ENCODE assay signal across 8 cellular contexts in genomic region chr15:74889882-74890768, GRCh38. TPM values are rescaled to one million over a fixed set of nuclear protein-coding genes. Genes with fewer than 3 reads are reported as not detected.
A peak's percentile ranks its signal among the peaks of the same experiment; 100 is the strongest.
DNase-seq lines count a peak whose midpoint lies in the region; TF ChIP-seq lines count a peak whose summit lies in the region.

MPI (plus strand) TSS chr15:74890042; CDS start chr15:74890074, 32 bp downstream.

- H4K91ac ChIP-seq in trophoblast cell (ENCODE audit: low read depth, low read length) = peak within 1 kb of the TSS; percentile 86

- peak within 1 kb of the TSS; percentile 94 for H3K14ac ChIP-seq in trophoblast cell (ENCODE audit: low read length)

- peak within 1 kb of the TSS; percentile 91 for H3K4me3 Mint-ChIP-seq in HFFc6

- H3K27ac ChIP-seq in cardiac muscle cell (peak within 1 kb of the TSS; percentile 25), trophoblast cell (ENCODE audit: low read depth, low read length) (peak within 1 kb of the TSS; percentile 34), tibial artery (peak within 1 kb of the TSS; percentile 91 to 92)

- peaks cover 29% of the 10 kb centered on the region for H3K4me1 Mint-ChIP-seq in HFFc6 (ENCODE audit: low read depth)

- no peak within 1 kb of the TSS for H3K23ac ChIP-seq in trophoblast cell (ENCODE audit: low read length)

- H3K4me1 ChIP-seq in adipocyte (ENCODE audit: control insufficient read depth, insufficient read depth, low read length) (peaks cover 18% of the 10 kb centered on the region), cardiac muscle cell (ENCODE audit: low read depth) (peaks cover 14% of the 10 kb centered on the region), trophoblast cell (ENCODE audit: control insufficient read depth in 1 of 2, insufficient read depth in 2 of 2, low read length in 2 of 2) (peaks cover 7 to 11% of the 10 kb centered on the region in 2 experiments), tibial artery (peaks cover 0 to 19% (median 16%) of the 10 kb centered on the region in 4 donors)

- H4K12ac ChIP-seq in trophoblast cell (ENCODE audit: low read depth, low read length) = peak within 1 kb of the TSS; percentile 92

- H3K9ac ChIP-seq in adipocyte (ENCODE audit: low read length) (peak within 1 kb of the TSS; percentile 92), trophoblast cell (ENCODE audit: low read length) (peak within 1 kb of the TSS; percentile 92)

- H3K9me3 ChIP-seq in adipocyte (ENCODE audit: control insufficient read depth, low read length) = no peaks in the 10 kb centered on the region
- no peaks in the 10 kb centered on the region for H3K9me3 ChIP-seq in cardiac muscle cell (ENCODE audit: low read depth)
- no peaks in the 10 kb centered on the region for H3K9me3 ChIP-seq in trophoblast cell (ENCODE audit: insufficient read depth, low read depth, low read length)
- H3K9me3 ChIP-seq in tibial artery = no peaks in the 10 kb centered on the region

- H3K4me3 ChIP-seq in adipocyte (ENCODE audit: low read length) (peak within 1 kb of the TSS; percentile 92), cardiac muscle cell (peak within 1 kb of the TSS; percentile 56), trophoblast cell (ENCODE audit: low read depth, low read length) (peak within 1 kb of the TSS; percentile 88), tibial artery (peak within 1 kb of the TSS; percentile 85 to 99)

- peak within 1 kb of the TSS; percentile 69 for H3K27ac Mint-ChIP-seq in HFFc6

- peak within 1 kb of the TSS; percentile 51 for H2AK5ac ChIP-seq in trophoblast cell (ENCODE audit: low read length)

- H3K27me3 ChIP-seq in adipocyte (replicated peaks; ENCODE audit: control insufficient read depth, insufficient read depth, low read length) (no peaks in the 10 kb centered on the region), cardiac muscle cell (no peaks in the 10 kb centered on the region), trophoblast cell (ENCODE audit: insufficient read depth, low read length) (no peaks in the 10 kb centered on the region), tibial artery (no peaks in the 10 kb centered on the region)

- H3K79me2 ChIP-seq in trophoblast cell (ENCODE audit: control insufficient read depth, insufficient read depth, low read length, poor library complexity) = peaks cover 5% of the 10 kb centered on the region

- peak within 1 kb of the TSS; percentile 96 for H4K8ac ChIP-seq in trophoblast cell (ENCODE audit: low read depth, low read length)

- no peaks in the 10 kb centered on the region for H3K9me3 Mint-ChIP-seq in HFFc6

- TF ChIP-seq CTCF in GM10248 (IDR thresholded peaks at IDR 0.05; ENCODE audit: control extremely low read depth, extremely low read depth, low read depth, missing control alignments) = no peak
- no peak; the same call in 1 of the 2 replicates for TF ChIP-seq CTCF in HFFc6 (IDR thresholded peaks at IDR 0.05)
- no peak for TF ChIP-seq CTCF in cardiac muscle cell (IDR thresholded peaks at IDR 0.05; ENCODE audit: low read depth, low read length)
- TF ChIP-seq CTCF in tibial artery (IDR thresholded peaks at IDR 0.05) = peak; percentile 27 to 62

- H2BK5ac ChIP-seq in trophoblast cell (ENCODE audit: low read depth, low read length, poor library complexity) = peak within 1 kb of the TSS; percentile 59

- no CpG with 5 or more reads among the region's 48 CpGs for WGBS in trophoblast cell (ENCODE audit: extremely low coverage, insufficient coverage, insufficient read length)

- peaks cover 5% of the 10 kb centered on the region for H3K79me1 ChIP-seq in trophoblast cell (ENCODE audit: low read length)

- peaks cover 13% of the 10 kb centered on the region; the same call in 1 of the 2 replicates for H3K36me3 Mint-ChIP-seq in HFFc6 (ENCODE audit: low read depth)

- POLR2A ChIA-PET in GM10248 (lab: Yijun Ruan, JAX) = interaction anchor here (1.3 kb wide), 1 partner anchor 20 kb away, joined by 8 read pairs; no protein-coding TSS in a partner anchor

- H3K18ac ChIP-seq in trophoblast cell (ENCODE audit: low read length) = peak within 1 kb of the TSS; percentile 92

- intact Hi-C loops in tibial artery (cut with DNase I; ENCODE audit: low total_unique reads) = loop anchor here (10.0 kb wide), 1 partner anchor 55 kb away; no protein-coding TSS in a partner anchor

- H3K4ac ChIP-seq in trophoblast cell (ENCODE audit: low read depth, low read length) = peak within 1 kb of the TSS; percentile 49

- H2BK12ac ChIP-seq in trophoblast cell (ENCODE audit: low read length) = peak within 1 kb of the TSS; percentile 5

- H3K27me3 Mint-ChIP-seq in HFFc6 (ENCODE audit: insufficient read depth) = peaks cover 2% of the 10 kb centered on the region; the same call in 1 of the 2 replicates

- CTCF ChIA-PET in GM10248 (lab: Yijun Ruan, JAX) = interaction anchor here (1.0 to 6.3 kb wide), 4 partner anchors 11 to 259 kb away, joined by 3 to 101 read pairs (median 3); no protein-coding TSS in a partner anchor

- H3K4me2 ChIP-seq in trophoblast cell (ENCODE audit: low read length) = peak within 1 kb of the TSS; percentile 89

- H2BK120ac ChIP-seq in trophoblast cell (ENCODE audit: insufficient read depth, low read length, poor library complexity) = peak within 1 kb of the TSS; percentile 74

- DNase-seq in GM10248 (ENCODE audit: extremely low spot score) (peak; percentile 96), HFFc6 (peak; percentile 72), NCI-H1105 treated with DMSO at 0.1 percent for 48 hours (lab: John Stamatoyannopoulos, UW) (peak; percentile 64), T-helper 1 cell (peak; percentile 64 to 83 (median 79)), adipocyte (ENCODE audit: low read depth) (peak; percentile 95), cardiac muscle cell (ENCODE audit: low read depth in 1 of 2, low spot score in 1 of 2) (peak; percentile 83 to 92), trophoblast cell (peak; percentile 92 to 96), tibial artery (peak; percentile 85 to 90)

- H2AFZ ChIP-seq in trophoblast cell (ENCODE audit: insufficient read depth, low read length, poor library complexity) = peak within 1 kb of the TSS; percentile 94

- peaks cover 15% of the 10 kb centered on the region for H3K36me3 ChIP-seq in adipocyte (ENCODE audit: control insufficient read depth, insufficient read depth, low read length, severe bottlenecking)
- peaks cover 5% of the 10 kb centered on the region for H3K36me3 ChIP-seq in cardiac muscle cell
- peaks cover 19 to 23% of the 10 kb centered on the region in 2 experiments for H3K36me3 ChIP-seq in trophoblast cell (ENCODE audit: control insufficient read depth in 1 of 2, insufficient read depth in 2 of 2, low read length in 2 of 2)
- H3K36me3 ChIP-seq in tibial artery = peaks cover 0 to 17% (median 13%) of the 10 kb centered on the region in 3 donors

RNA-seq across cellular contexts. Expression of gene MPI, which starts in this region (rescaled TPM):
- 10 to 100 TPM; 32.3 to 43.0 (median 35.4) TPM for total RNA-seq in HFFc6 (2021; fragmentation: NEBNext Ultra II Directional; extraction: Animal tissue kit (Norgen Biotek cat#: 25700))
- 170 and 285 TPM in 2 replicates for total RNA-seq in cardiac muscle cell
- 106 and 173 TPM in 2 replicates for polyA plus RNA-seq in cardiac muscle cell
- 18.5 and 19.3 TPM in 2 replicates for polyA plus RNA-seq in trophoblast cell (2013)

Comparison
In these comparisons a context has a peak if more than half of its experiments do, and no peak if none do; other contexts are left out.
1. Peak in every context shown above with its lines: DNase-seq, H3K4me3 ChIP-seq and H3K27ac ChIP-seq.
2. CTCF ChIP-seq: peak in tibial artery (2 of 2); none in GM10248 (single experiment), HFFc6 (single experiment) and cardiac muscle cell (single experiment).
3. H3K27ac ChIP-seq: peak in every context shown above with its lines; median percentile 92 in tibial artery; 34 in trophoblast cell; 25 in cardiac muscle cell.